In the genomic region with DNA sequence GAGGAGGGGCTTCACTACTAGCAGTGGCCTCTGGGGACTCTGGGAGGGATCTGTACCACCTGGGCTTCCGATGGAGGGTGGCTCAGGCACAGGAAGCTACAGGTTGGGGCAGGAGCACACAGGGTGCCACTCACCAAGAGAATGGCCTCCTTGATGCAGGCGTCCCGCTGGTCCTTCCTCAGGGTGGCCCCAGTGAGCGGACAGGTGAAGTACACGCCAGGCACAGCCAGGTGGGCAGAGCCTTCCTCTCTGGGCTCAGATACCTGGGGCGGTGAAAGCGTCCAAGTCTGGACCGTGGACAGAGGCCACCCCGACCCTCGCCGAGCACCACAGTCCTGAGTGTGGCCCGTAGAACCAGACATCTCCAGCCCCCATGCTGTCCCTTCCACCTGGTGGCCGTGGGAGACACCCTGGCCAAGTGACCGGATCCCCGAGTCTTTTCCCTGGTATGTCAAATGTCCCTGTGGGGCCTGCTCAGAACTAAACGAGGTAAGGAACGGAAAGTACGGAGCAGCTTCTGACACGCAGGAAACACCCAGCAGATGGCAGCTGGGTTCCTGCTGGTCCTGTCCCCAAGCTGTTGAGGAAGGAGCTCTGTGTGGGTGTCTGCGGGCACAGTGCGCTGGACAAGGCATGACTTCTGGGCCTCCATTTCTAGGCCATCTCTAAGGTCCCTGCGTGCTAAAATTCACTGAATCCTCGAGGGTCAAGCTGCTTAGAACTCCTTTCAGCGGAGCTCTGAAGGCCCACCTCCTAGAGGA, we compare ENCODE assay signal across 19 cellular contexts.
"Had no signal": no experiment of that assay in that cellular context is flagged by ENCODE, and none has a peak within 500 bp of the region (broad histone marks: within the 10 kb centered on the region; RNA-seq: fewer than 3 reads in every experiment).

No MANE protein-coding gene starts in this region.

- H3K4me3 Mint-ChIP-seq: activated T-cell treated with anti-CD3 and anti-CD28 coated beads, Interleukin-2, amount 50 U/mL, for 24 hours; brain; central memory CD8-positive, alpha-beta T cell; effector memory CD8-positive, alpha-beta T cell had no signal

- H3K9me3 Mint-ChIP-seq: activated naive CD4-positive, alpha-beta T cell treated with anti-CD3 and anti-CD28 coated beads, Interleukin-2, amount 50 U/mL, for 72 hours; activated T-cell treated with anti-CD3 and anti-CD28 coated beads, Interleukin-2, amount 50 U/mL, for 24 hours; brain; central memory CD8-positive, alpha-beta T cell; effector memory CD8-positive, alpha-beta T cell had no signal

- H3K27ac ChIP-seq: neutrophil, spleen had no signal

- H3K27me3 ChIP-seq: gastroesophageal sphincter, neutrophil, spleen had no signal

- H3K9me3 ChIP-seq: gastroesophageal sphincter, neutrophil, spleen had no signal

- ATAC-seq: activated naive CD4-positive, alpha-beta T cell treated with anti-CD3 and anti-CD28 coated beads, Interleukin-2, amount 50 U/mL, for 72 hours; effector memory CD8-positive, alpha-beta T cell; gastroesophageal sphincter; sciatic nerve had no signal

- DNase-seq: activated CD4-positive, alpha-beta T cell treated with anti-CD3 and anti-CD28 coated beads, Interleukin-2, amount 50 U/mL, for 1 hour; activated effector memory CD4-positive, alpha-beta T cell treated with Interleukin-2 at 50 U/mL for 16 hours; activated T-cell treated with anti-CD3 and anti-CD28 coated beads, Interleukin-2, amount 50 U/mL, for 24 hours; amygdala; effector memory CD8-positive, alpha-beta T cell; hippocampal formation; midbrain; posterior cingulate gyrus; spleen; stimulated activated CD4-positive, alpha-beta T cell treated with anti-CD3 and anti-CD28 coated beads, Interleukin-1b, Interleukin-23, amount 100 ng/mL, for 48 hours; stimulated activated naive CD4-positive, alpha-beta T cell treated with Interleukin-2 at 50 U/mL for 16 hours; trophoblast cell had no signal

- H3K27me3 Mint-ChIP-seq: activated T-cell treated with anti-CD3 and anti-CD28 coated beads, Interleukin-2, amount 50 U/mL, for 24 hours; central memory CD8-positive, alpha-beta T cell; effector memory CD8-positive, alpha-beta T cell had no signal

- H3K4me3 ChIP-seq: gastroesophageal sphincter, lung, spleen had no signal
